Comparison of ENCODE assay signal across 1 cellular context in the genomic region with DNA sequence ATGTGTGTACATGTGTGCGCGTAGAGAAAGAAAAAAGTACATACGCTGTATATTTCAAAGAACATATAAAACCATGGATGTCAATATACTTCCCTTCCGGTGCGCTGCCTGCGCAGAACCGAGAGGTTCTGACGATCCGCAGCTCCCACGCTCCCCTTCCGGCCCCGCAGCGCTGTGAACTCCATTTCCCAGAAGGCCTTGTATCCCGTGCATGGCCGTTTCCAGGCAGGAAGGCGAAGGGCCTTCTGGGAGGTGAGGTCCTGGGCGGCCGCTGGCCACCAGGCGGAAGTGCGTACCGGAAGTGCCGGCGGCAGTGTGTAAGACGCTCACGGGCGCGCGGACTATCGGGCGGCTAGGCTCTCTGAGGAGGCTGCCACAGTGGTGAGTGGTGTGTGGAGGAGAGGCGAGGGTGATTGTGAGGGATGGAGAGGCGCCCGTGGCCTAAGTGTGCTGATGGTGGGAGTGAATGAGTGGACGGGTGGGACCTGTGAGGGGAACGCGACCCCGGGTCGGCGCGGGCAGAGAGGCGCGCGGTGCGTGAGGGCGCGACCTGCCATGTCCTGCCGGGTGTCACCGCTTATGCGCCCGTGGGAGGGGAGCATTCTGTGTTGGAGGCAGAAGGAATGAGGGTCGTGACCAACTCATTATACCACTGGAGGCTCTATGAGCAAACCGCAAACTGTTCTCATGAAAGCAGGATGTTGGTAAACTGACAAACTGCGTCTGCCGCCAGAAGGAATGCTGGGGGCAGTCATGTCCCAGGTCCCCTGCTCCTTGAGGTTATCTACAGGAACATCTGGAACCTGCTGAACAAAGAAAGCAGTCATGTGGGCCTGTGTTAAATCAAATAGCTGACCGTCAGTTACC.
TF ChIP-seq lines count a peak whose summit lies in the region.

A gene with protein sequence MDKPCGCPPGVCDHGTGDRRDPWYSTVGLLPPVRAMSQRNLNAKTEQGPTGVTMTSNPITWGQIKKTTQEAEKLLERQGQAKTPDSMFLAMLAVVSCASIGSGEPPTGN (plus strand): TSS at position 313 of the 867 bp plus-strand sequence. CDS start 6,792 bp downstream, outside the sequence.

TF ChIP-seq in WTC11, 78 proteins besides CTCF, POLR2A, EP300 and RAD21 (continued from another document):
- TF ChIP-seq, protein P1, sequence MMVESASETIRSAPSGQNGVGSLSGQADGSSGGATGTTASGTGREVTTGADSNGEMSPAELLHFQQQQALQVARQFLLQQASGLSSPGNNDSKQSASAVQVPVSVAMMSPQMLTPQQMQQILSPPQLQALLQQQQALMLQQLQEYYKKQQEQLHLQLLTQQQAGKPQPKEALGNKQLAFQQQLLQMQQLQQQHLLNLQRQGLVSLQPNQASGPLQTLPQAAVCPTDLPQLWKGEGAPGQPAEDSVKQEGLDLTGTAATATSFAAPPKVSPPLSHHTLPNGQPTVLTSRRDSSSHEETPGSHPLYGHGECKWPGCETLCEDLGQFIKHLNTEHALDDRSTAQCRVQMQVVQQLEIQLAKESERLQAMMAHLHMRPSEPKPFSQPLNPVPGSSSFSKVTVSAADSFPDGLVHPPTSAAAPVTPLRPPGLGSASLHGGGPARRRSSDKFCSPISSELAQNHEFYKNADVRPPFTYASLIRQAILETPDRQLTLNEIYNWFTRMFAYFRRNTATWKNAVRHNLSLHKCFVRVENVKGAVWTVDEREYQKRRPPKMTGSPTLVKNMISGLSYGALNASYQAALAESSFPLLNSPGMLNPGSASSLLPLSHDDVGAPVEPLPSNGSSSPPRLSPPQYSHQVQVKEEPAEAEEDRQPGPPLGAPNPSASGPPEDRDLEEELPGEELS (CRISPR knock-in tag; IDR thresholded peaks at IDR 0.05), result peak; percentile 75
- no peak for TF ChIP-seq RORB (CRISPR knock-in tag; IDR thresholded peaks at IDR 0.05)
- TF ChIP-seq FOXP1 (CRISPR knock-in tag; IDR thresholded peaks at IDR 0.05; ENCODE audit: borderline replicate concordance), result peak; percentile 93; the same call in 1 of the 2 replicates
- peak; percentile 76; the same call in 1 of the 2 replicates for TF ChIP-seq CREM (CRISPR knock-in tag; IDR thresholded peaks at IDR 0.05)
- TF ChIP-seq SOX15 (CRISPR knock-in tag; IDR thresholded peaks at IDR 0.05), result no peak
- no peak for TF ChIP-seq SMAD4 (CRISPR knock-in tag; IDR thresholded peaks at IDR 0.05)
- TF ChIP-seq, protein P2, sequence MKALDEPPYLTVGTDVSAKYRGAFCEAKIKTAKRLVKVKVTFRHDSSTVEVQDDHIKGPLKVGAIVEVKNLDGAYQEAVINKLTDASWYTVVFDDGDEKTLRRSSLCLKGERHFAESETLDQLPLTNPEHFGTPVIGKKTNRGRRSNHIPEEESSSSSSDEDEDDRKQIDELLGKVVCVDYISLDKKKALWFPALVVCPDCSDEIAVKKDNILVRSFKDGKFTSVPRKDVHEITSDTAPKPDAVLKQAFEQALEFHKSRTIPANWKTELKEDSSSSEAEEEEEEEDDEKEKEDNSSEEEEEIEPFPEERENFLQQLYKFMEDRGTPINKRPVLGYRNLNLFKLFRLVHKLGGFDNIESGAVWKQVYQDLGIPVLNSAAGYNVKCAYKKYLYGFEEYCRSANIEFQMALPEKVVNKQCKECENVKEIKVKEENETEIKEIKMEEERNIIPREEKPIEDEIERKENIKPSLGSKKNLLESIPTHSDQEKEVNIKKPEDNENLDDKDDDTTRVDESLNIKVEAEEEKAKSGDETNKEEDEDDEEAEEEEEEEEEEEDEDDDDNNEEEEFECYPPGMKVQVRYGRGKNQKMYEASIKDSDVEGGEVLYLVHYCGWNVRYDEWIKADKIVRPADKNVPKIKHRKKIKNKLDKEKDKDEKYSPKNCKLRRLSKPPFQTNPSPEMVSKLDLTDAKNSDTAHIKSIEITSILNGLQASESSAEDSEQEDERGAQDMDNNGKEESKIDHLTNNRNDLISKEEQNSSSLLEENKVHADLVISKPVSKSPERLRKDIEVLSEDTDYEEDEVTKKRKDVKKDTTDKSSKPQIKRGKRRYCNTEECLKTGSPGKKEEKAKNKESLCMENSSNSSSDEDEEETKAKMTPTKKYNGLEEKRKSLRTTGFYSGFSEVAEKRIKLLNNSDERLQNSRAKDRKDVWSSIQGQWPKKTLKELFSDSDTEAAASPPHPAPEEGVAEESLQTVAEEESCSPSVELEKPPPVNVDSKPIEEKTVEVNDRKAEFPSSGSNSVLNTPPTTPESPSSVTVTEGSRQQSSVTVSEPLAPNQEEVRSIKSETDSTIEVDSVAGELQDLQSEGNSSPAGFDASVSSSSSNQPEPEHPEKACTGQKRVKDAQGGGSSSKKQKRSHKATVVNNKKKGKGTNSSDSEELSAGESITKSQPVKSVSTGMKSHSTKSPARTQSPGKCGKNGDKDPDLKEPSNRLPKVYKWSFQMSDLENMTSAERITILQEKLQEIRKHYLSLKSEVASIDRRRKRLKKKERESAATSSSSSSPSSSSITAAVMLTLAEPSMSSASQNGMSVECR (CRISPR knock-in tag; IDR thresholded peaks at IDR 0.05; ENCODE audit: borderline replicate concordance), result peak; percentile 95
- TF ChIP-seq, protein P3, sequence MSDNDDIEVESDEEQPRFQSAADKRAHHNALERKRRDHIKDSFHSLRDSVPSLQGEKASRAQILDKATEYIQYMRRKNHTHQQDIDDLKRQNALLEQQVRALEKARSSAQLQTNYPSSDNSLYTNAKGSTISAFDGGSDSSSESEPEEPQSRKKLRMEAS (CRISPR knock-in tag; IDR thresholded peaks at IDR 0.05), result peak; percentile 90
- TF ChIP-seq JAZF1 (CRISPR knock-in tag; IDR thresholded peaks at IDR 0.05), result no peak
- TF ChIP-seq, protein P4, sequence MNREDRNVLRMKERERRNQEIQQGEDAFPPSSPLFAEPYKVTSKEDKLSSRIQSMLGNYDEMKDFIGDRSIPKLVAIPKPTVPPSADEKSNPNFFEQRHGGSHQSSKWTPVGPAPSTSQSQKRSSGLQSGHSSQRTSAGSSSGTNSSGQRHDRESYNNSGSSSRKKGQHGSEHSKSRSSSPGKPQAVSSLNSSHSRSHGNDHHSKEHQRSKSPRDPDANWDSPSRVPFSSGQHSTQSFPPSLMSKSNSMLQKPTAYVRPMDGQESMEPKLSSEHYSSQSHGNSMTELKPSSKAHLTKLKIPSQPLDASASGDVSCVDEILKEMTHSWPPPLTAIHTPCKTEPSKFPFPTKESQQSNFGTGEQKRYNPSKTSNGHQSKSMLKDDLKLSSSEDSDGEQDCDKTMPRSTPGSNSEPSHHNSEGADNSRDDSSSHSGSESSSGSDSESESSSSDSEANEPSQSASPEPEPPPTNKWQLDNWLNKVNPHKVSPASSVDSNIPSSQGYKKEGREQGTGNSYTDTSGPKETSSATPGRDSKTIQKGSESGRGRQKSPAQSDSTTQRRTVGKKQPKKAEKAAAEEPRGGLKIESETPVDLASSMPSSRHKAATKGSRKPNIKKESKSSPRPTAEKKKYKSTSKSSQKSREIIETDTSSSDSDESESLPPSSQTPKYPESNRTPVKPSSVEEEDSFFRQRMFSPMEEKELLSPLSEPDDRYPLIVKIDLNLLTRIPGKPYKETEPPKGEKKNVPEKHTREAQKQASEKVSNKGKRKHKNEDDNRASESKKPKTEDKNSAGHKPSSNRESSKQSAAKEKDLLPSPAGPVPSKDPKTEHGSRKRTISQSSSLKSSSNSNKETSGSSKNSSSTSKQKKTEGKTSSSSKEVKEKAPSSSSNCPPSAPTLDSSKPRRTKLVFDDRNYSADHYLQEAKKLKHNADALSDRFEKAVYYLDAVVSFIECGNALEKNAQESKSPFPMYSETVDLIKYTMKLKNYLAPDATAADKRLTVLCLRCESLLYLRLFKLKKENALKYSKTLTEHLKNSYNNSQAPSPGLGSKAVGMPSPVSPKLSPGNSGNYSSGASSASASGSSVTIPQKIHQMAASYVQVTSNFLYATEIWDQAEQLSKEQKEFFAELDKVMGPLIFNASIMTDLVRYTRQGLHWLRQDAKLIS (CRISPR knock-in tag; IDR thresholded peaks at IDR 0.05; ENCODE audit: borderline replicate concordance), result no peak
- no peak for TF ChIP-seq ZNF416 (CRISPR knock-in tag; IDR thresholded peaks at IDR 0.05)
- TF ChIP-seq, protein P5, sequence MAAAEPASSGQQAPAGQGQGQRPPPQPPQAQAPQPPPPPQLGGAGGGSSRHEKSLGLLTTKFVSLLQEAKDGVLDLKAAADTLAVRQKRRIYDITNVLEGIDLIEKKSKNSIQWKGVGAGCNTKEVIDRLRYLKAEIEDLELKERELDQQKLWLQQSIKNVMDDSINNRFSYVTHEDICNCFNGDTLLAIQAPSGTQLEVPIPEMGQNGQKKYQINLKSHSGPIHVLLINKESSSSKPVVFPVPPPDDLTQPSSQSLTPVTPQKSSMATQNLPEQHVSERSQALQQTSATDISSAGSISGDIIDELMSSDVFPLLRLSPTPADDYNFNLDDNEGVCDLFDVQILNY (CRISPR knock-in tag; IDR thresholded peaks at IDR 0.05), result no peak
- TF ChIP-seq ZNF423 (CRISPR knock-in tag; IDR thresholded peaks at IDR 0.05), result no peak
- TF ChIP-seq, protein P6, sequence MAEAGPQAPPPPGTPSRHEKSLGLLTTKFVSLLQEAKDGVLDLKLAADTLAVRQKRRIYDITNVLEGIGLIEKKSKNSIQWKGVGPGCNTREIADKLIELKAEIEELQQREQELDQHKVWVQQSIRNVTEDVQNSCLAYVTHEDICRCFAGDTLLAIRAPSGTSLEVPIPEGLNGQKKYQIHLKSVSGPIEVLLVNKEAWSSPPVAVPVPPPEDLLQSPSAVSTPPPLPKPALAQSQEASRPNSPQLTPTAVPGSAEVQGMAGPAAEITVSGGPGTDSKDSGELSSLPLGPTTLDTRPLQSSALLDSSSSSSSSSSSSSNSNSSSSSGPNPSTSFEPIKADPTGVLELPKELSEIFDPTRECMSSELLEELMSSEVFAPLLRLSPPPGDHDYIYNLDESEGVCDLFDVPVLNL (CRISPR knock-in tag; IDR thresholded peaks at IDR 0.05; ENCODE audit: borderline replicate concordance, low read depth), result 0 out of 2 replicates have a peak, but pooled peaks have one; percentile 44
- 0 out of 2 replicates have a peak, but pooled peaks have one; percentile 67 for TF ChIP-seq ZBTB21 (CRISPR knock-in tag; IDR thresholded peaks at IDR 0.05; ENCODE audit: borderline replicate concordance)
- peak; percentile 59; the same call in 1 of the 2 replicates for TF ChIP-seq GABPB1 (CRISPR knock-in tag; IDR thresholded peaks at IDR 0.05)
- TF ChIP-seq, protein P7, sequence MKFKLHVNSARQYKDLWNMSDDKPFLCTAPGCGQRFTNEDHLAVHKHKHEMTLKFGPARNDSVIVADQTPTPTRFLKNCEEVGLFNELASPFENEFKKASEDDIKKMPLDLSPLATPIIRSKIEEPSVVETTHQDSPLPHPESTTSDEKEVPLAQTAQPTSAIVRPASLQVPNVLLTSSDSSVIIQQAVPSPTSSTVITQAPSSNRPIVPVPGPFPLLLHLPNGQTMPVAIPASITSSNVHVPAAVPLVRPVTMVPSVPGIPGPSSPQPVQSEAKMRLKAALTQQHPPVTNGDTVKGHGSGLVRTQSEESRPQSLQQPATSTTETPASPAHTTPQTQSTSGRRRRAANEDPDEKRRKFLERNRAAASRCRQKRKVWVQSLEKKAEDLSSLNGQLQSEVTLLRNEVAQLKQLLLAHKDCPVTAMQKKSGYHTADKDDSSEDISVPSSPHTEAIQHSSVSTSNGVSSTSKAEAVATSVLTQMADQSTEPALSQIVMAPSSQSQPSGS (CRISPR knock-in tag; IDR thresholded peaks at IDR 0.05; ENCODE audit: borderline replicate concordance, low read depth), result no peak
- peak; percentile 76; the same call in 1 of the 2 replicates for TF ChIP-seq TCF7 (CRISPR knock-in tag; IDR thresholded peaks at IDR 0.05; ENCODE audit: low read depth)
- TF ChIP-seq NFE2L1 (CRISPR knock-in tag; IDR thresholded peaks at IDR 0.05), result peak; percentile 89
- TF ChIP-seq, protein P8, sequence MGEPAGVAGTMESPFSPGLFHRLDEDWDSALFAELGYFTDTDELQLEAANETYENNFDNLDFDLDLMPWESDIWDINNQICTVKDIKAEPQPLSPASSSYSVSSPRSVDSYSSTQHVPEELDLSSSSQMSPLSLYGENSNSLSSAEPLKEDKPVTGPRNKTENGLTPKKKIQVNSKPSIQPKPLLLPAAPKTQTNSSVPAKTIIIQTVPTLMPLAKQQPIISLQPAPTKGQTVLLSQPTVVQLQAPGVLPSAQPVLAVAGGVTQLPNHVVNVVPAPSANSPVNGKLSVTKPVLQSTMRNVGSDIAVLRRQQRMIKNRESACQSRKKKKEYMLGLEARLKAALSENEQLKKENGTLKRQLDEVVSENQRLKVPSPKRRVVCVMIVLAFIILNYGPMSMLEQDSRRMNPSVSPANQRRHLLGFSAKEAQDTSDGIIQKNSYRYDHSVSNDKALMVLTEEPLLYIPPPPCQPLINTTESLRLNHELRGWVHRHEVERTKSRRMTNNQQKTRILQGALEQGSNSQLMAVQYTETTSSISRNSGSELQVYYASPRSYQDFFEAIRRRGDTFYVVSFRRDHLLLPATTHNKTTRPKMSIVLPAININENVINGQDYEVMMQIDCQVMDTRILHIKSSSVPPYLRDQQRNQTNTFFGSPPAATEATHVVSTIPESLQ (CRISPR knock-in tag; IDR thresholded peaks at IDR 0.05), result no peak
- no peak for TF ChIP-seq ZNF396 (CRISPR knock-in tag; IDR thresholded peaks at IDR 0.05; ENCODE audit: borderline replicate concordance)
- peak; percentile 87 for TF ChIP-seq ETV6 (CRISPR knock-in tag; IDR thresholded peaks at IDR 0.05)
- no peak for TF ChIP-seq NR2C2 (CRISPR knock-in tag; IDR thresholded peaks at IDR 0.05)
- TF ChIP-seq, protein P9, sequence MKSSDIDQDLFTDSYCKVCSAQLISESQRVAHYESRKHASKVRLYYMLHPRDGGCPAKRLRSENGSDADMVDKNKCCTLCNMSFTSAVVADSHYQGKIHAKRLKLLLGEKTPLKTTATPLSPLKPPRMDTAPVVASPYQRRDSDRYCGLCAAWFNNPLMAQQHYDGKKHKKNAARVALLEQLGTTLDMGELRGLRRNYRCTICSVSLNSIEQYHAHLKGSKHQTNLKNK (CRISPR knock-in tag; IDR thresholded peaks at IDR 0.05), result peak; percentile 68; the same call in 1 of the 2 replicates
- TF ChIP-seq, protein P10, sequence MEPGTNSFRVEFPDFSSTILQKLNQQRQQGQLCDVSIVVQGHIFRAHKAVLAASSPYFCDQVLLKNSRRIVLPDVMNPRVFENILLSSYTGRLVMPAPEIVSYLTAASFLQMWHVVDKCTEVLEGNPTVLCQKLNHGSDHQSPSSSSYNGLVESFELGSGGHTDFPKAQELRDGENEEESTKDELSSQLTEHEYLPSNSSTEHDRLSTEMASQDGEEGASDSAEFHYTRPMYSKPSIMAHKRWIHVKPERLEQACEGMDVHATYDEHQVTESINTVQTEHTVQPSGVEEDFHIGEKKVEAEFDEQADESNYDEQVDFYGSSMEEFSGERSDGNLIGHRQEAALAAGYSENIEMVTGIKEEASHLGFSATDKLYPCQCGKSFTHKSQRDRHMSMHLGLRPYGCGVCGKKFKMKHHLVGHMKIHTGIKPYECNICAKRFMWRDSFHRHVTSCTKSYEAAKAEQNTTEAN (CRISPR knock-in tag; IDR thresholded peaks at IDR 0.05), result 0 out of 2 replicates have a peak, but pooled peaks have one; percentile 73
- peak; percentile 31; the same call in 1 of the 2 replicates for TF ChIP-seq MYBL2 (CRISPR knock-in tag; IDR thresholded peaks at IDR 0.05)
- TF ChIP-seq SP1 (CRISPR knock-in tag; conservative IDR thresholded peaks at IDR 0.05), result peak; percentile 84
